19 cellular contexts compared by ENCODE assay signal in the genomic region with DNA sequence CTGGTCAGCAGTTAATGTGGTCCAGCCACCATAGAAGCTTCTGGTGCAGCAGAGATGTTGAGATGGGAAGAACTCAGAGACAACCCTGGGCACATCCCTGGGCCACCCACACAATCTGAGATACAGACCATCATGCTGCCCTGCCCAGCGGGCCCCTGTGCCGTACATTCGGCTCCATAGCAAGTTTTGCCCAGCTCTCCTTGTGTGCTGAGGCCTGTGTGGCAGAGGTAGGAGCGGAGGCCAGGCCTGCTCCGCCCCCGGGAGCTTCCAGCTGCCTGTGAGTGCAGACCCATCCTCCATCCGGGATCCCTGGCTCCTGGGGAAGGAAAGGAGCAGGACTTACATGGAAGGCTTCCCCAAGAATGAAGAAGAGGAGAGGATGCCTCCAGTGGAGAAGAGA.
DNase-seq lines count a peak whose midpoint lies in the region; ATAC-seq and TF ChIP-seq lines count a peak whose summit lies in the region.
"Had no signal": no experiment of that assay in that cellular context is flagged by ENCODE, and none has a peak within 500 bp of the region (broad histone marks: within the 10 kb centered on the region; RNA-seq: fewer than 3 reads in every experiment).

No MANE protein-coding gene starts in this region.

- no peak overlapping the region for H2AFZ ChIP-seq in fibroblast of lung (ENCODE audit: low read length)

- ATAC-seq in right cardiac atrium: no peak
- no peak for ATAC-seq in left cardiac atrium
- no peak for ATAC-seq in GM21619 (IDR thresholded peaks at IDR 0.05; ENCODE audit: unreplicated experiment)
- ATAC-seq: GM12878, HCT116 had no signal

- no peak overlapping the region for H3K9ac ChIP-seq in fibroblast of lung (ENCODE audit: insufficient read depth, low read length)

- H3K9me3 ChIP-seq in right cardiac atrium (ENCODE audit: control insufficient read depth, low read length): no peaks in the 10 kb centered on the region
- H3K9me3 ChIP-seq in fibroblast of lung (ENCODE audit: control insufficient read depth, insufficient read depth, low read depth, low read length): no peaks in the 10 kb centered on the region
- H3K9me3 ChIP-seq: BE2C had no signal

- DNase-seq in right cardiac atrium (peak in 2 of 3 donors; percentile 16 to 36), left cardiac atrium (no peak), RWPE1 (ENCODE audit: low spot score) (no peak), fibroblast of lung (ENCODE audit: low read depth in 2 of 2) (no peak), cortex of kidney (lab: John Stamatoyannopoulos, UW) (no peak)
- DNase-seq: ACHN; BE2C; C1 segment of cervical spinal cord; CD4-positive, CD25-positive, alpha-beta regulatory T cell; CD8-positive, alpha-beta memory T cell; COR-L47; DMS 273 treated with DMSO at 0.1 percent for 48 hours; DMS53; DND-41; EL; HFFc6 had no signal

- POLR2A ChIA-PET in RWPE1 (lab: Yijun Ruan, JAX; ENCODE audit: low non-redundant PET): interaction anchor here (0.6 kb wide), 1 partner anchor 37 kb away, joined by 11 read pairs; no protein-coding TSS in a partner anchor

- CTCF ChIA-PET in RWPE1 (lab: Yijun Ruan, JAX): interaction anchor here (0.7 kb wide), 1 partner anchor 22 kb away, joined by 3 read pairs; no protein-coding TSS in a partner anchor

- H3K27me3 ChIP-seq in right cardiac atrium (ENCODE audit: control insufficient read depth, insufficient read depth): no peaks in the 10 kb centered on the region
- H3K27me3 ChIP-seq in fibroblast of lung (ENCODE audit: control insufficient read depth, insufficient read depth, low read length): no peaks in the 10 kb centered on the region
- H3K27me3 ChIP-seq: BE2C had no signal

- intact Hi-C loops in right cardiac atrium (cut with DNase I) (no loop called here), left cardiac atrium (cut with DNase I) (no loop called here)

- H3K4me2 ChIP-seq in fibroblast of lung (ENCODE audit: extremely low read depth, insufficient read depth, low read length): no peak overlapping the region

- peaks cover 11% of the 10 kb centered on the region for H3K4me1 ChIP-seq in right cardiac atrium (ENCODE audit: control insufficient read depth, insufficient read depth, low read length)
- H3K4me1 ChIP-seq in fibroblast of lung (ENCODE audit: control insufficient read depth, extremely low read depth, insufficient read depth, low read length): peaks cover 29% of the 10 kb centered on the region

- H3K79me2 ChIP-seq in fibroblast of lung (ENCODE audit: control insufficient read depth, insufficient read depth, low read length): peaks cover 28% of the 10 kb centered on the region

- no peaks in the 10 kb centered on the region for H4K20me1 ChIP-seq in fibroblast of lung (ENCODE audit: control insufficient read depth, extremely low read depth, insufficient read depth, low read length)

- peaks cover 8% of the 10 kb centered on the region for H3K36me3 ChIP-seq in fibroblast of lung (ENCODE audit: control insufficient read depth, insufficient read depth, low read length)
- H3K36me3 ChIP-seq: BE2C had no signal

- no peak for TF ChIP-seq CTCF in RWPE1 (conservative IDR thresholded peaks at IDR 0.05; ENCODE audit: low read depth)
- no peak for TF ChIP-seq CTCF in fibroblast of lung (conservative IDR thresholded peaks at IDR 0.05 in 1 of 2, IDR thresholded peaks at IDR 0.05 in 1 of 2; ENCODE audit: low read depth in 1 of 2, low read length in 2 of 2)

- WGBS in right cardiac atrium: 95% methylated on average over 7 of the region's 7 CpGs

- no peak overlapping the region for H3K4me3 ChIP-seq in right cardiac atrium (ENCODE audit: low read length)
- H3K4me3 ChIP-seq in fibroblast of lung (replicated peaks in 1 of 4; ENCODE audit: control extremely low read depth in 1 of 4, insufficient read depth in 1 of 4, low read depth in 3 of 4, low read length in 4 of 4): no peak overlapping the region
- H3K4me3 ChIP-seq: GM12878 had no signal

- H3K27ac ChIP-seq in right cardiac atrium (ENCODE audit: low read length) (no peak overlapping the region), RWPE1 (peak overlapping the region; percentile 51), fibroblast of lung (ENCODE audit: insufficient read depth, low read length) (peak overlapping the region; percentile 11)

Comparison
In these comparisons a context has a peak if more than half of its experiments do, and no peak if none do; other contexts are left out.
1. DNase-seq: peak in right cardiac atrium (2 of 3); none in left cardiac atrium (single experiment), RWPE1 (single experiment), fibroblast of lung (0 of 2) and cortex of kidney (single experiment).